3 cellular contexts compared by ENCODE assay signal in genomic region chr1:209700671-209701070, GRCh38. TPM values are rescaled to one million over a fixed set of nuclear protein-coding genes. Genes with fewer than 3 reads are reported as not detected.
"Had no signal": no experiment of that assay in that cellular context is flagged by ENCODE, and none has a peak within 500 bp of the region (broad histone marks: within the 10 kb centered on the region; RNA-seq: fewer than 3 reads in every experiment).

No MANE protein-coding gene starts in this region.

RNA-seq across cellular contexts. Expression of gene HSD11B1, which starts 4.0 kb away (rescaled TPM):
- total RNA-seq: PC-3 had no signal

RNA-seq across cellular contexts. Expression of gene G0S2, which starts 25.5 kb away (rescaled TPM):
- total RNA-seq: SJSA1 had no signal

RNA-seq across cellular contexts. Expression of gene TRAF3IP3, which starts 55.2 kb away (rescaled TPM):
- total RNA-seq: M059J, PC-3, SJSA1 had no signal
